ENCODE assay signal across 9 cellular contexts in the genomic region with DNA sequence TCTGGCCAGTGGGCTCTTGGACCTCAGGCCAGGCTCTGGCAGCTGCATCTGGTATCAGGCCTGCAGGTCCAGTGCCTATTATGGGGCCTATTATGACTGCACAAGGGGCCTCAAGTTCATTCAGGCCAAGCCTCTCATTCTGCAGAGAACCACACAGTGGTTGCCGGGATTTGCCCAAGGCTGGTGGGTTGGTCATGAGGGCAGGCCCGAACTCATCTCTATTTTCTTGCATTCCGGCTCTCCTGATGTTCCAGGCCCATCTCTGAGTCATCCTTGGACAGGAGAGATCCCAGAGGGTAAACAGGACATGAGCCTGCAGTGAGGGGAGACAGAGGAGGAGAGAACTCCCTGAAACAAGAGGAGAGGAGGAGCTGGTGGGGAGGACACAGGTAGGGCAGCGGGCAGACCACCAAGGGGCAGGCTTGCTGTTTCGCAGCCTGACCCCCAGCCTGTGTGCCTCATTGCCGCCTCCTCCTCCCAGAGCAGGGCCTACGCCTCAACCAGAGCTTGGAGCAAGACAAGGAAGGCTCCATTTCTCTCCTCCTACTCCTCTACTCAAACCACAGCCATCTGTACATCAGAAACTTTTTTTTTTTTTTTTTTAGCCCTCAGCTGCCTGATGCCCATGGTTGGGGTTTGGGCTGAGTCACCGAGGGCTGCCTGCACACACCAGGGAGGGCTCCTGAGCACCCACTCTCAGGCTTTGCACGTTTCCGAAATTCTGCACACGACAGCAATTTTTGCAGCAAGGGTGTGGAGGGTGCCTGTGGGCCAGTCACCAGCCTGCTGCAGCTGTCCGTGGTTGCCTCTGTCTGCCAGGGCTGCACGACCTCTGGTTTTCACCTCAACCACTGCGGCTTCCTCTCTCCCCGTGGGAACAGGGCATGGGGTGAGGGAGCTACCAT. TPM values are rescaled to one million over a fixed set of nuclear protein-coding genes. Genes with fewer than 3 reads are reported as not detected.
DNase-seq lines count a peak whose midpoint lies in the region; ATAC-seq, FAIRE-seq and TF ChIP-seq lines count a peak whose summit lies in the region.
"Had no signal": no experiment of that assay in that cellular context is flagged by ENCODE, and none has a peak within 500 bp of the region (broad histone marks: within the 10 kb centered on the region; RNA-seq: fewer than 3 reads in every experiment).

No MANE protein-coding gene starts in this region.

- ATAC-seq in GM18858 (IDR thresholded peaks at IDR 0.05; ENCODE audit: unreplicated experiment) (no peak), HG02938 (IDR thresholded peaks at IDR 0.05; ENCODE audit: unreplicated experiment) (no peak)
- ATAC-seq: heart left ventricle had no signal

- no peak overlapping the region for H3K27ac Mint-ChIP-seq in progenitor cell of endocrine pancreas

- H3K4me3 Mint-ChIP-seq in progenitor cell of endocrine pancreas (ENCODE audit: low read depth) = no peak overlapping the region

- no peak for FAIRE-seq in GM12892 (lab: Jason Lieb, UNC)

- no peak for TF ChIP-seq POLR2A in GM12892 (IDR thresholded peaks at IDR 0.05; ENCODE audit: low read depth, low read length)

- peak; percentile 44 for DNase-seq in GM12892 (ENCODE audit: insufficient read length)
- DNase-seq in T follicular helper cell (ENCODE audit: low read depth) = peak; percentile 57
- DNase-seq in amniotic epithelial cell (ENCODE audit: low read depth) = peak; percentile 94
- DNase-seq in posterior vena cava (ENCODE audit: low spot score) = peak; percentile 51
- DNase-seq in NCI-H345 (lab: John Stamatoyannopoulos, UW) = no peak
- no peak for DNase-seq in progenitor cell of endocrine pancreas (ENCODE audit: low spot score, unreplicated experiment)

- peaks cover 3% of the 10 kb centered on the region for H3K9me3 Mint-ChIP-seq in progenitor cell of endocrine pancreas (ENCODE audit: low read depth)

- no peaks in the 10 kb centered on the region for H3K36me3 Mint-ChIP-seq in progenitor cell of endocrine pancreas (ENCODE audit: insufficient read depth)

- no peak for TF ChIP-seq CTCF in progenitor cell of endocrine pancreas (IDR thresholded peaks at IDR 0.05; ENCODE audit: unreplicated experiment)

- H3K27me3 Mint-ChIP-seq in progenitor cell of endocrine pancreas = no peaks in the 10 kb centered on the region

- intact Hi-C loops in posterior vena cava (cut with DNase I) = loop anchor here in 1 of 2 donors (10.0 kb wide), 1 partner anchor 243 kb away; no protein-coding TSS in a partner anchor

- peaks cover 15% of the 10 kb centered on the region for H3K4me1 Mint-ChIP-seq in progenitor cell of endocrine pancreas (ENCODE audit: low read depth)

RNA-seq across cellular contexts. Expression of gene TREH, which starts 12.7 kb away (rescaled TPM):
- not detected for polyA plus RNA-seq in GM12892 (2012; ENCODE audit: missing spikeins)
- total RNA-seq in posterior vena cava (not detected), progenitor cell of endocrine pancreas (not detected in 2 replicates)
- total RNA-seq: heart left ventricle had no signal

Comparison
In these comparisons a context has a peak if more than half of its experiments do, and no peak if none do; other contexts are left out.
1. DNase-seq: peak in GM12892 (single experiment), T follicular helper cell (single experiment), amniotic epithelial cell (single experiment) and posterior vena cava (single experiment); none in NCI-H345 (single experiment) and progenitor cell of endocrine pancreas (single experiment).